Comparison of ENCODE assay signal across 20 cellular contexts in the genomic region with DNA sequence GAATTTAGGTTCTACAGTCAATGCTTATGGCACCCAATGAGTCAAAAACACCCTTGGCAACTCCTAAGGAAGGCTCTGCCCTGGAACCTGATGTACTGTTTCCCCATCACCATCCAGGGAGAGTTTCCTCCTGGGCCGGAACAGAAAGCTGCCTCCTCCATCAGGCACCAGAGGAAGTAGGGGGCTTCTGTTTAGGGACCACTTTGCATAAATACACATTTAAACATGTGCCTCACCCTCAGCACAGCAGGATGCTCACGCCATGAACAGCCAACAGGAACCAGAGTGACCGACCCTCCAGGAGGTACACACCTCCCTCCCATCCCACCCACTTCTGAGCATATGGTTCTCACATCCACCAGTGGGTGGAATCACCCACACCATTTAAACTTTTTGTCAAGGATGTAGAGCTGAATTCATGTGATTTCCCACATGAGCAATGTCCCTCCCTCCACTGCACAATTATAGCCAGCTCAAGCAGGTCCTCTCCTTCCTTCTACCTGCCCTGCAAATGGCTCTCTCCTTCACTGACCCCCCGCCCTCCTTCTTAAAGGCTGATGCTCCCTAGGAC. TPM values are rescaled to one million over a fixed set of nuclear protein-coding genes. Genes with fewer than 3 reads are reported as not detected.
DNase-seq lines count a peak whose midpoint lies in the region; ATAC-seq and TF ChIP-seq lines count a peak whose summit lies in the region.
"Had no signal": no experiment of that assay in that cellular context is flagged by ENCODE, and none has a peak within 500 bp of the region (broad histone marks: within the 10 kb centered on the region; RNA-seq: fewer than 3 reads in every experiment).

No MANE protein-coding gene starts in this region.

- no peak for TF ChIP-seq CTCF in progenitor cell of endocrine pancreas (IDR thresholded peaks at IDR 0.05; ENCODE audit: unreplicated experiment)

- H3K27ac Mint-ChIP-seq in activated naive CD4-positive, alpha-beta T cell treated with anti-CD3 and anti-CD28 coated beads, Interleukin-2, amount 10 ng/mL, durations not matched to agents 7 days and 5 days = peak overlapping the region; percentile 43
- H3K27ac Mint-ChIP-seq in central memory CD8-positive, alpha-beta T cell (ENCODE audit: low read depth) = peak overlapping the region; percentile 16
- peak overlapping the region; percentile 75 for H3K27ac Mint-ChIP-seq in progenitor cell of endocrine pancreas
- H3K27ac Mint-ChIP-seq: IgD-negative memory B cell had no signal

- H3K4me3 Mint-ChIP-seq in activated naive CD4-positive, alpha-beta T cell treated with anti-CD3 and anti-CD28 coated beads, Interleukin-2, amount 10 ng/mL, durations not matched to agents 7 days and 5 days = no peak overlapping the region
- H3K4me3 Mint-ChIP-seq in central memory CD8-positive, alpha-beta T cell = no peak overlapping the region
- no peak overlapping the region for H3K4me3 Mint-ChIP-seq in progenitor cell of endocrine pancreas (ENCODE audit: low read depth)
- H3K4me3 Mint-ChIP-seq: CD8-positive, alpha-beta memory T cell; IgD-negative memory B cell; neural crest cell had no signal

- H3K27me3 Mint-ChIP-seq in activated naive CD4-positive, alpha-beta T cell treated with anti-CD3 and anti-CD28 coated beads, Interleukin-2, amount 10 ng/mL, durations not matched to agents 7 days and 5 days = no peaks in the 10 kb centered on the region
- H3K27me3 Mint-ChIP-seq in central memory CD8-positive, alpha-beta T cell = no peaks in the 10 kb centered on the region
- H3K27me3 Mint-ChIP-seq in progenitor cell of endocrine pancreas = no peaks in the 10 kb centered on the region
- H3K27me3 Mint-ChIP-seq: CD8-positive, alpha-beta memory T cell; IgD-negative memory B cell had no signal

- CTCF ChIA-PET in activated naive CD4-positive, alpha-beta T cell treated with anti-CD3 and anti-CD28 coated beads, Interleukin-2, amount 10 ng/mL, durations not matched to agents 7 days and 5 days (lab: Charles Lee) = no interaction called here

- peaks cover 29% of the 10 kb centered on the region for H3K36me3 Mint-ChIP-seq in activated naive CD4-positive, alpha-beta T cell treated with anti-CD3 and anti-CD28 coated beads, Interleukin-2, amount 10 ng/mL, durations not matched to agents 7 days and 5 days
- peaks cover 38% of the 10 kb centered on the region for H3K36me3 Mint-ChIP-seq in central memory CD8-positive, alpha-beta T cell (ENCODE audit: insufficient read depth)
- H3K36me3 Mint-ChIP-seq in progenitor cell of endocrine pancreas (ENCODE audit: insufficient read depth) = peaks cover 13% of the 10 kb centered on the region
- H3K36me3 Mint-ChIP-seq: IgD-negative memory B cell had no signal

- H3K4me3 ChIP-seq in H7 (ENCODE audit: insufficient read depth, low read depth, low read length) = no peak overlapping the region
- H3K4me3 ChIP-seq: GM12878, heart left ventricle, psoas muscle, tibial artery had no signal

- DNase-seq in activated naive CD4-positive, alpha-beta T cell treated with anti-CD3 and anti-CD28 coated beads, Interleukin-2, amount 10 ng/mL, durations not matched to agents 7 days and 5 days = no peak
- DNase-seq in activated naive CD4-positive, alpha-beta T cell (lab: John Stamatoyannopoulos, UW) = no peak
- peak; percentile 32 for DNase-seq in H7
- no peak for DNase-seq in central memory CD8-positive, alpha-beta T cell (ENCODE audit: low spot score in 2 of 2)
- no peak for DNase-seq in progenitor cell of endocrine pancreas (ENCODE audit: low spot score, unreplicated experiment)
- DNase-seq in SHP77 (lab: John Stamatoyannopoulos, UW) = no peak
- no peak for DNase-seq in NCI-H1694 (lab: John Stamatoyannopoulos, UW)
- DNase-seq in HCEC 1CT = no peak
- DNase-seq: activated CD4-positive, alpha-beta T cell treated with anti-CD3 and anti-CD28 coated beads, Interleukin-2, amount 50 U/mL, for 48 hours; activated T-cell treated with anti-CD3 and anti-CD28 coated beads, Interleukin-2, amount 50 U/mL, for 48 hours; NK-92 treated with Interleukin-12 subunit alpha and Interleukin-12 subunit beta, amount 100 ng/mL, for 24 hours; stimulated activated naive CD4-positive, alpha-beta T cell; tibial artery had no signal

- no peaks in the 10 kb centered on the region for H3K27me3 ChIP-seq in H7 (ENCODE audit: control insufficient read depth, insufficient read depth, low read length)
- H3K27me3 ChIP-seq: heart left ventricle, tibial artery had no signal

- ATAC-seq in central memory CD8-positive, alpha-beta T cell (replicated peaks; ENCODE audit: extremely low read depth, poor library complexity, severe bottlenecking) = no peak
- ATAC-seq: GM12878, Panc1 had no signal

- H3K4me1 Mint-ChIP-seq in activated naive CD4-positive, alpha-beta T cell treated with anti-CD3 and anti-CD28 coated beads, Interleukin-2, amount 10 ng/mL, durations not matched to agents 7 days and 5 days = no peaks in the 10 kb centered on the region
- peaks cover 5% of the 10 kb centered on the region for H3K4me1 Mint-ChIP-seq in central memory CD8-positive, alpha-beta T cell
- no peaks in the 10 kb centered on the region for H3K4me1 Mint-ChIP-seq in progenitor cell of endocrine pancreas (ENCODE audit: low read depth)
- H3K4me1 Mint-ChIP-seq: IgD-negative memory B cell, neural crest cell had no signal

- peaks cover 33% of the 10 kb centered on the region for H3K36me3 ChIP-seq in H7 (replicated peaks; ENCODE audit: control insufficient read depth, insufficient read depth, low read length)

- H3K9me3 Mint-ChIP-seq in activated naive CD4-positive, alpha-beta T cell treated with anti-CD3 and anti-CD28 coated beads, Interleukin-2, amount 10 ng/mL, durations not matched to agents 7 days and 5 days = no peaks in the 10 kb centered on the region
- H3K9me3 Mint-ChIP-seq in central memory CD8-positive, alpha-beta T cell = no peaks in the 10 kb centered on the region
- H3K9me3 Mint-ChIP-seq in progenitor cell of endocrine pancreas (ENCODE audit: low read depth) = no peaks in the 10 kb centered on the region
- H3K9me3 Mint-ChIP-seq: CD8-positive, alpha-beta memory T cell; IgD-negative memory B cell; neural crest cell had no signal

RNA-seq across cellular contexts. Expression of a gene that starts 14.8 kb away (rescaled TPM):
- total RNA-seq in H7 (2014; rRNA removed; shearing (Covaris generic)) = 38.5 and 46.5 TPM in 2 replicates
- 73.0 and 78.0 TPM in 2 replicates for total RNA-seq in progenitor cell of endocrine pancreas

RNA-seq across cellular contexts. Expression of a gene that starts 16.3 kb away (rescaled TPM):
- total RNA-seq in H7 (2014; rRNA removed; shearing (Covaris generic)) = 10.2 and 11.0 TPM in 2 replicates
- total RNA-seq in progenitor cell of endocrine pancreas = 47.8 and 48.7 TPM in 2 replicates

RNA-seq across cellular contexts. Expression of a gene that starts 19.7 kb away (rescaled TPM):
- 140 and 147 TPM in 2 replicates for total RNA-seq in H7 (2014; rRNA removed; shearing (Covaris generic))
- 62.3 and 67.8 TPM in 2 replicates for total RNA-seq in progenitor cell of endocrine pancreas

RNA-seq across cellular contexts. Expression of a gene that starts 30.0 kb away (rescaled TPM):
- 20.4 and 22.0 TPM in 2 replicates for total RNA-seq in H7 (2014; rRNA removed; shearing (Covaris generic))
- total RNA-seq in progenitor cell of endocrine pancreas = 14.2 and 16.1 TPM in 2 replicates

RNA-seq across cellular contexts. Expression of a gene that starts 30.0 kb away (rescaled TPM):
- 6.4 and 6.9 TPM in 2 replicates for total RNA-seq in H7 (2014; rRNA removed; shearing (Covaris generic))
- total RNA-seq in progenitor cell of endocrine pancreas = 8.3 and 9.2 TPM in 2 replicates

Comparison
In these comparisons a context has a peak if more than half of its experiments do, and no peak if none do; other contexts are left out.
1. H3K27ac Mint-ChIP-seq: peak in every context shown above with its lines; median percentile 75 in progenitor cell of endocrine pancreas; 43 in activated naive CD4-positive, alpha-beta T cell treated with anti-CD3 and anti-CD28 coated beads, Interleukin-2, amount 10 ng/mL, durations not matched to agents 7 days and 5 days; 16 in central memory CD8-positive, alpha-beta T cell.